13 cellular contexts compared by ENCODE assay signal in the genomic region with DNA sequence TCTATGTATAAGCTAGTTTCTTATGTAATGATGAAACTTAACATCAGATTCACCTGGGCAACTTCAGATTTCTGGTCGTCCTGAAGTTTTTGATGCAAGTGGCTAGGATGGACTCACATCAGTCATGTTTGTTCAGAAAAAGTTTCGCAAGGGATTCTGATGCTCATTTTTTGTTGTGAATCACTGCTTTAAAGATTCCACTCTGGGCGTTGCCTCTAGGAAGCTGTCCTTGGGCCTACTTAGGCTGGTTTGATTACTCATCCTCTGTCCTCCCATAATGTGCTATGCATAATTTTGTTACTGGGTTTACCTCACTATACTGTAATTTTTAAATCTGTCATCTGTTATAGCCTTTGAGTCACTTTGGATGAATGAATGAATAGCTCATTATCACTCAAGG. TPM values are rescaled to one million over a fixed set of nuclear protein-coding genes. Genes with fewer than 3 reads are reported as not detected.
DNase-seq lines count a peak whose midpoint lies in the region; ATAC-seq and TF ChIP-seq lines count a peak whose summit lies in the region.
"Had no signal": no experiment of that assay in that cellular context is flagged by ENCODE, and none has a peak within 500 bp of the region (broad histone marks: within the 10 kb centered on the region; RNA-seq: fewer than 3 reads in every experiment).

No MANE protein-coding gene starts in this region.

- no peak for ATAC-seq in HG02759 (IDR thresholded peaks at IDR 0.05; ENCODE audit: unreplicated experiment)
- ATAC-seq: body of pancreas, gastroesophageal sphincter had no signal

- H2AFZ ChIP-seq in osteoblast (ENCODE audit: low read length), result no peak overlapping the region

- no peak for TF ChIP-seq CTCF in osteoblast (IDR thresholded peaks at IDR 0.05; ENCODE audit: extremely low read depth, low read depth, low read length)

- peak overlapping the region; percentile 18 for H3K4me2 ChIP-seq in osteoblast (ENCODE audit: insufficient read depth, low read length)

- peaks cover 23% of the 10 kb centered on the region for H3K4me1 ChIP-seq in osteoblast (ENCODE audit: insufficient read depth, low read length)

- H3K9me3 ChIP-seq in osteoblast (ENCODE audit: low read depth, low read length), result no peaks in the 10 kb centered on the region
- H3K9me3 ChIP-seq: body of pancreas had no signal

- H3K79me2 ChIP-seq in osteoblast (ENCODE audit: insufficient read depth, low read length), result peaks cover 17% of the 10 kb centered on the region

- no peaks in the 10 kb centered on the region for H4K20me1 ChIP-seq in osteoblast (ENCODE audit: insufficient read depth, low read length)

- H3K27me3 ChIP-seq in osteoblast (ENCODE audit: insufficient read depth, low read length), result no peaks in the 10 kb centered on the region
- H3K27me3 ChIP-seq: body of pancreas, gastroesophageal sphincter had no signal

- H3K4me3 ChIP-seq in osteoblast (ENCODE audit: insufficient read depth, low read length), result no peak overlapping the region
- H3K4me3 ChIP-seq: body of pancreas, gastroesophageal sphincter had no signal

- peak overlapping the region; percentile 74 for H3K27ac ChIP-seq in osteoblast (ENCODE audit: low read depth, low read length)
- H3K27ac ChIP-seq: body of pancreas, gastroesophageal sphincter had no signal

- DNase-seq in CD1c-positive myeloid dendritic cell (ENCODE audit: extremely low spot score), result peak; percentile 27
- peak; percentile 86 for DNase-seq in M059J (ENCODE audit: low read depth)
- peak; percentile 89 for DNase-seq in dedifferentiated amniotic fluid mesenchymal stem cell (ENCODE audit: extremely low spot score)
- DNase-seq in osteoblast (ENCODE audit: insufficient read length, low spot score, missing footprints), result peak; percentile 65
- DNase-seq in NCI-H2227 (lab: John Stamatoyannopoulos, UW; ENCODE audit: unreplicated experiment), result no peak
- DNase-seq in NCI-H524 treated with DMSO at 0.1 percent for 48 hours (lab: John Stamatoyannopoulos, UW), result no peak
- DNase-seq in NAMALWA (ENCODE audit: low spot score), result no peak
- DNase-seq: body of pancreas, DMS79 treated with DMSO at 0.1 percent for 48 hours, Kasumi-1, NCI-H82 had no signal

- no peaks in the 10 kb centered on the region for H3K36me3 ChIP-seq in osteoblast (ENCODE audit: insufficient read depth, low read length)

RNA-seq across cellular contexts. Expression of a gene that starts 30.8 kb away (rescaled TPM):
- 5.1 and 8.6 TPM in 2 replicates for total RNA-seq in M059J (2014; rRNA removed; shearing (Covaris generic))
- total RNA-seq in osteoblast, result 15.6 and 15.9 TPM in 2 replicates

Comparison
In these comparisons a context has a peak if more than half of its experiments do, and no peak if none do; other contexts are left out.
1. DNase-seq: peak in CD1c-positive myeloid dendritic cell (single experiment), M059J (single experiment), dedifferentiated amniotic fluid mesenchymal stem cell (single experiment) and osteoblast (single experiment); none in NCI-H2227 (single experiment), NCI-H524 treated with DMSO at 0.1 percent for 48 hours (single experiment) and NAMALWA (single experiment).